ENCODE assay signal across 1 cellular context in the genomic region with DNA sequence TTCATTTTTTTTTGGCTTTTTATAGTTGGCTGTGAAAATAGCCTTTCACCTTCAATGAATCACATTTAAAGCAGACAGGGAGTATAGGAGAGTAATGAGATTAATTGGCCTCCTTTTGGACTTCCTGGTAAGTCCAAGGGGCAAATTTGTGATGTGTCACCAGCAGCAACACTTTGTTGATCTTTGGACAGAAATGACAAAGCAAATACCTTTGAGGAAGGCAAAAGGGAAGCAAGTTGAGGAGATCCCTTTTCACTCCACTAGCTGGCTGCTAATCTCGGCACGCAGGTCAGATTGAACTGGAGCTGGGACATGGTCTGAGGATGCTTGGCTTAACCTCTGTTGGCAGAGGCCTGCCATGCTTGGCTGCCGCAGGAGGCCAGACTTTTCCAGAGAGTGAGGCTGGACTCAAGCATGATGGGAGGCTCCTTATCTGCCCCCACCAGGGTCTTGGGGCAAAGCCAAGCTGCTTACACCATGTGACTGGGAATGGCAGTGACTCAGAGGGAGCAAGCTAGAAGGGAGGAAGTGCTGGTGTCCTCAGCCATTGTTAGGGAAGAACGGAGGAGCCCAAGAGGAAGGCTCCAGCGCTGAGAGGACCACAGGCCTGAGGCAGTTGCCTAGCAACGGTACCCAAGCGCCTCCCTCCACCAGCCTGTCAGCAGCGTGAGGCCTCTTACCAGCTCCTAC.
TF ChIP-seq lines count a peak whose summit lies in the region.

No MANE protein-coding gene starts in this region.

TF ChIP-seq in K562, 482 proteins besides CTCF, POLR2A, EP300 and RAD21 (continued from another document and continues in another):
- TF ChIP-seq, protein P1, sequence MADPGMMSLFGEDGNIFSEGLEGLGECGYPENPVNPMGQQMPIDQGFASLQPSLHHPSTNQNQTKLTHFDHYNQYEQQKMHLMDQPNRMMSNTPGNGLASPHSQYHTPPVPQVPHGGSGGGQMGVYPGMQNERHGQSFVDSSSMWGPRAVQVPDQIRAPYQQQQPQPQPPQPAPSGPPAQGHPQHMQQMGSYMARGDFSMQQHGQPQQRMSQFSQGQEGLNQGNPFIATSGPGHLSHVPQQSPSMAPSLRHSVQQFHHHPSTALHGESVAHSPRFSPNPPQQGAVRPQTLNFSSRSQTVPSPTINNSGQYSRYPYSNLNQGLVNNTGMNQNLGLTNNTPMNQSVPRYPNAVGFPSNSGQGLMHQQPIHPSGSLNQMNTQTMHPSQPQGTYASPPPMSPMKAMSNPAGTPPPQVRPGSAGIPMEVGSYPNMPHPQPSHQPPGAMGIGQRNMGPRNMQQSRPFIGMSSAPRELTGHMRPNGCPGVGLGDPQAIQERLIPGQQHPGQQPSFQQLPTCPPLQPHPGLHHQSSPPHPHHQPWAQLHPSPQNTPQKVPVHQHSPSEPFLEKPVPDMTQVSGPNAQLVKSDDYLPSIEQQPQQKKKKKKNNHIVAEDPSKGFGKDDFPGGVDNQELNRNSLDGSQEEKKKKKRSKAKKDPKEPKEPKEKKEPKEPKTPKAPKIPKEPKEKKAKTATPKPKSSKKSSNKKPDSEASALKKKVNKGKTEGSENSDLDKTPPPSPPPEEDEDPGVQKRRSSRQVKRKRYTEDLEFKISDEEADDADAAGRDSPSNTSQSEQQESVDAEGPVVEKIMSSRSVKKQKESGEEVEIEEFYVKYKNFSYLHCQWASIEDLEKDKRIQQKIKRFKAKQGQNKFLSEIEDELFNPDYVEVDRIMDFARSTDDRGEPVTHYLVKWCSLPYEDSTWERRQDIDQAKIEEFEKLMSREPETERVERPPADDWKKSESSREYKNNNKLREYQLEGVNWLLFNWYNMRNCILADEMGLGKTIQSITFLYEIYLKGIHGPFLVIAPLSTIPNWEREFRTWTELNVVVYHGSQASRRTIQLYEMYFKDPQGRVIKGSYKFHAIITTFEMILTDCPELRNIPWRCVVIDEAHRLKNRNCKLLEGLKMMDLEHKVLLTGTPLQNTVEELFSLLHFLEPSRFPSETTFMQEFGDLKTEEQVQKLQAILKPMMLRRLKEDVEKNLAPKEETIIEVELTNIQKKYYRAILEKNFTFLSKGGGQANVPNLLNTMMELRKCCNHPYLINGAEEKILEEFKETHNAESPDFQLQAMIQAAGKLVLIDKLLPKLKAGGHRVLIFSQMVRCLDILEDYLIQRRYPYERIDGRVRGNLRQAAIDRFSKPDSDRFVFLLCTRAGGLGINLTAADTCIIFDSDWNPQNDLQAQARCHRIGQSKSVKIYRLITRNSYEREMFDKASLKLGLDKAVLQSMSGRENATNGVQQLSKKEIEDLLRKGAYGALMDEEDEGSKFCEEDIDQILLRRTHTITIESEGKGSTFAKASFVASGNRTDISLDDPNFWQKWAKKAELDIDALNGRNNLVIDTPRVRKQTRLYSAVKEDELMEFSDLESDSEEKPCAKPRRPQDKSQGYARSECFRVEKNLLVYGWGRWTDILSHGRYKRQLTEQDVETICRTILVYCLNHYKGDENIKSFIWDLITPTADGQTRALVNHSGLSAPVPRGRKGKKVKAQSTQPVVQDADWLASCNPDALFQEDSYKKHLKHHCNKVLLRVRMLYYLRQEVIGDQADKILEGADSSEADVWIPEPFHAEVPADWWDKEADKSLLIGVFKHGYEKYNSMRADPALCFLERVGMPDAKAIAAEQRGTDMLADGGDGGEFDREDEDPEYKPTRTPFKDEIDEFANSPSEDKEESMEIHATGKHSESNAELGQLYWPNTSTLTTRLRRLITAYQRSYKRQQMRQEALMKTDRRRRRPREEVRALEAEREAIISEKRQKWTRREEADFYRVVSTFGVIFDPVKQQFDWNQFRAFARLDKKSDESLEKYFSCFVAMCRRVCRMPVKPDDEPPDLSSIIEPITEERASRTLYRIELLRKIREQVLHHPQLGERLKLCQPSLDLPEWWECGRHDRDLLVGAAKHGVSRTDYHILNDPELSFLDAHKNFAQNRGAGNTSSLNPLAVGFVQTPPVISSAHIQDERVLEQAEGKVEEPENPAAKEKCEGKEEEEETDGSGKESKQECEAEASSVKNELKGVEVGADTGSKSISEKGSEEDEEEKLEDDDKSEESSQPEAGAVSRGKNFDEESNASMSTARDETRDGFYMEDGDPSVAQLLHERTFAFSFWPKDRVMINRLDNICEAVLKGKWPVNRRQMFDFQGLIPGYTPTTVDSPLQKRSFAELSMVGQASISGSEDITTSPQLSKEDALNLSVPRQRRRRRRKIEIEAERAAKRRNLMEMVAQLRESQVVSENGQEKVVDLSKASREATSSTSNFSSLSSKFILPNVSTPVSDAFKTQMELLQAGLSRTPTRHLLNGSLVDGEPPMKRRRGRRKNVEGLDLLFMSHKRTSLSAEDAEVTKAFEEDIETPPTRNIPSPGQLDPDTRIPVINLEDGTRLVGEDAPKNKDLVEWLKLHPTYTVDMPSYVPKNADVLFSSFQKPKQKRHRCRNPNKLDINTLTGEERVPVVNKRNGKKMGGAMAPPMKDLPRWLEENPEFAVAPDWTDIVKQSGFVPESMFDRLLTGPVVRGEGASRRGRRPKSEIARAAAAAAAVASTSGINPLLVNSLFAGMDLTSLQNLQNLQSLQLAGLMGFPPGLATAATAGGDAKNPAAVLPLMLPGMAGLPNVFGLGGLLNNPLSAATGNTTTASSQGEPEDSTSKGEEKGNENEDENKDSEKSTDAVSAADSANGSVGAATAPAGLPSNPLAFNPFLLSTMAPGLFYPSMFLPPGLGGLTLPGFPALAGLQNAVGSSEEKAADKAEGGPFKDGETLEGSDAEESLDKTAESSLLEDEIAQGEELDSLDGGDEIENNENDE (IDR thresholded peaks at IDR 0.05; ENCODE audit: low read depth, low read length) = no peak
- TF ChIP-seq, protein P2, sequence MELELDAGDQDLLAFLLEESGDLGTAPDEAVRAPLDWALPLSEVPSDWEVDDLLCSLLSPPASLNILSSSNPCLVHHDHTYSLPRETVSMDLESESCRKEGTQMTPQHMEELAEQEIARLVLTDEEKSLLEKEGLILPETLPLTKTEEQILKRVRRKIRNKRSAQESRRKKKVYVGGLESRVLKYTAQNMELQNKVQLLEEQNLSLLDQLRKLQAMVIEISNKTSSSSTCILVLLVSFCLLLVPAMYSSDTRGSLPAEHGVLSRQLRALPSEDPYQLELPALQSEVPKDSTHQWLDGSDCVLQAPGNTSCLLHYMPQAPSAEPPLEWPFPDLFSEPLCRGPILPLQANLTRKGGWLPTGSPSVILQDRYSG (tag; conservative IDR thresholded peaks at IDR 0.05; ENCODE audit: low read depth) = no peak
- peak; percentile 81 for TF ChIP-seq SMARCA4 (IDR thresholded peaks at IDR 0.05)
- TF ChIP-seq DPF2 (IDR thresholded peaks at IDR 0.05) = peak; percentile 73
- no peak for TF ChIP-seq HCFC1 (IDR thresholded peaks at IDR 0.05; ENCODE audit: low read depth, low read length)
- no peak for TF ChIP-seq ZNF134 (CRISPR knock-in tag; conservative IDR thresholded peaks at IDR 0.05)
- no peak for TF ChIP-seq CEBPB (tag; IDR thresholded peaks at IDR 0.05)
- no peak for TF ChIP-seq SAP30 (IDR thresholded peaks at IDR 0.05; ENCODE audit: borderline replicate concordance, insufficient read depth, low read depth, low read length, poor library complexity, severe bottlenecking)
- no peak for TF ChIP-seq MEIS2 (IDR thresholded peaks at IDR 0.05; ENCODE audit: partially characterized antibody)
- peak; percentile 63; the same call in 1 of the 2 replicates for TF ChIP-seq HDAC2 (IDR thresholded peaks at IDR 0.05)
- no peak for TF ChIP-seq NUFIP1 (IDR thresholded peaks at IDR 0.05; ENCODE audit: partially characterized antibody)
- TF ChIP-seq NFIX (CRISPR knock-in tag; IDR thresholded peaks at IDR 0.05; ENCODE audit: low read depth) = no peak
- no peak for TF ChIP-seq RBM22 (IDR thresholded peaks at IDR 0.05; ENCODE audit: low read depth, low read length, poor library complexity, severe bottlenecking)
- no peak for TF ChIP-seq ZNF311 (CRISPR knock-in tag; IDR thresholded peaks at IDR 0.05)
- TF ChIP-seq, protein P3, sequence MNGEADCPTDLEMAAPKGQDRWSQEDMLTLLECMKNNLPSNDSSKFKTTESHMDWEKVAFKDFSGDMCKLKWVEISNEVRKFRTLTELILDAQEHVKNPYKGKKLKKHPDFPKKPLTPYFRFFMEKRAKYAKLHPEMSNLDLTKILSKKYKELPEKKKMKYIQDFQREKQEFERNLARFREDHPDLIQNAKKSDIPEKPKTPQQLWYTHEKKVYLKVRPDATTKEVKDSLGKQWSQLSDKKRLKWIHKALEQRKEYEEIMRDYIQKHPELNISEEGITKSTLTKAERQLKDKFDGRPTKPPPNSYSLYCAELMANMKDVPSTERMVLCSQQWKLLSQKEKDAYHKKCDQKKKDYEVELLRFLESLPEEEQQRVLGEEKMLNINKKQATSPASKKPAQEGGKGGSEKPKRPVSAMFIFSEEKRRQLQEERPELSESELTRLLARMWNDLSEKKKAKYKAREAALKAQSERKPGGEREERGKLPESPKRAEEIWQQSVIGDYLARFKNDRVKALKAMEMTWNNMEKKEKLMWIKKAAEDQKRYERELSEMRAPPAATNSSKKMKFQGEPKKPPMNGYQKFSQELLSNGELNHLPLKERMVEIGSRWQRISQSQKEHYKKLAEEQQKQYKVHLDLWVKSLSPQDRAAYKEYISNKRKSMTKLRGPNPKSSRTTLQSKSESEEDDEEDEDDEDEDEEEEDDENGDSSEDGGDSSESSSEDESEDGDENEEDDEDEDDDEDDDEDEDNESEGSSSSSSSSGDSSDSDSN (IDR thresholded peaks at IDR 0.05; ENCODE audit: borderline replicate concordance in 1 of 2, low read depth in 2 of 2, low read length in 2 of 2) = no peak
- TF ChIP-seq, protein P4, sequence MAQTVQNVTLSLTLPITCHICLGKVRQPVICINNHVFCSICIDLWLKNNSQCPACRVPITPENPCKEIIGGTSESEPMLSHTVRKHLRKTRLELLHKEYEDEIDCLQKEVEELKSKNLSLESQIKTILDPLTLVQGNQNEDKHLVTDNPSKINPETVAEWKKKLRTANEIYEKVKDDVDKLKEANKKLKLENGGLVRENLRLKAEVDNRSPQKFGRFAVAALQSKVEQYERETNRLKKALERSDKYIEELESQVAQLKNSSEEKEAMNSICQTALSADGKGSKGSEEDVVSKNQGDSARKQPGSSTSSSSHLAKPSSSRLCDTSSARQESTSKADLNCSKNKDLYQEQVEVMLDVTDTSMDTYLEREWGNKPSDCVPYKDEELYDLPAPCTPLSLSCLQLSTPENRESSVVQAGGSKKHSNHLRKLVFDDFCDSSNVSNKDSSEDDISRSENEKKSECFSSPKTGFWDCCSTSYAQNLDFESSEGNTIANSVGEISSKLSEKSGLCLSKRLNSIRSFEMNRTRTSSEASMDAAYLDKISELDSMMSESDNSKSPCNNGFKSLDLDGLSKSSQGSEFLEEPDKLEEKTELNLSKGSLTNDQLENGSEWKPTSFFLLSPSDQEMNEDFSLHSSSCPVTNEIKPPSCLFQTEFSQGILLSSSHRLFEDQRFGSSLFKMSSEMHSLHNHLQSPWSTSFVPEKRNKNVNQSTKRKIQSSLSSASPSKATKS (CRISPR knock-in tag; IDR thresholded peaks at IDR 0.05) = no peak
- TF ChIP-seq ZNF764 (CRISPR knock-in tag; IDR thresholded peaks at IDR 0.05; ENCODE audit: low read depth) = no peak
